Comparison of ENCODE assay signal across 19 cellular contexts in the genomic region with DNA sequence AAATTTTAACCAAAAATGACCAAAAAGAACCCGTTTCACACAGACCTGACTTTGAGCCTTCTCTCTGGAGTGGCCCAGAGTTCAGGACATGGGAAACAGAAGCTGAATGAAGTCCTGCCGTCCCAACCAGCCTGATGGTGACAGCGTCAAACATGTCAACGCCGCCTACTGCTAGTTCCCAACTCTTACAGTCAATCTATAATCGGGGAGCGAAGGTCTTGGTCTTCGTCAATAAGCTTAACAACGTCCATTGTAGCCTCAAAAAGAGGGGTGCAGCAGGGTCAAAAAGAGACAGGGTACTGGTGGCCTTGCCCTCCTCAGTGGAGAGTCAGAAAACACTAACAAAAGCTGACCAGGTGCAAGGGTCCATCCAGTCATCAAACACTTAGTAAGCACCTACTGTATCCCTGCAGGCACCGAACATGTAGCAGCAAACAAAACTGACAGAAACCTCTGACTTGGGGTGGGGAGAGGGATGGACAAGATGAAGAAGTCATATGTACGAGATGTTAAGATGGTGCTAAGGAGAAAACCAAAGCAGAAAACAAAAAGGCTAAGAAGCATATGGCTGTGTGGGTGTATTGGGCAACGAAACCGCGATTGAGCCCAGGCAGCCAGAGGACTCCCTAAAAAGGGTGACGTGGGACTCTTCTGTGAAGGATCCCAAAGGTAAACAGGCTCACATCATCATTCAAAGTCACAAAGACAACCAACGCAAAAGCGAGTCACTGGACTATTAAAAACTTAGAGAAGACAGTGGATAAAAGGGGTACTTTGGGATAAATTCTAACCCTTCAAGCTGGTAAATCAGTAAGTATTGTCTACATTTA. TPM values are rescaled to one million over a fixed set of nuclear protein-coding genes. Genes with fewer than 3 reads are reported as not detected.
DNase-seq lines count a peak whose midpoint lies in the region; ATAC-seq, FAIRE-seq and TF ChIP-seq lines count a peak whose summit lies in the region.
"Had no signal": no experiment of that assay in that cellular context is flagged by ENCODE, and none has a peak within 500 bp of the region (broad histone marks: within the 10 kb centered on the region; RNA-seq: fewer than 3 reads in every experiment).

No MANE protein-coding gene starts in this region.

- H3K27me3 ChIP-seq in CD4-positive, CD25-positive, alpha-beta regulatory T cell (ENCODE audit: control insufficient read depth, insufficient read depth, low read length), result no peaks in the 10 kb centered on the region
- H3K27me3 ChIP-seq in H9 (ENCODE audit: insufficient read depth, low read length) (no peaks in the 10 kb centered on the region), bronchial epithelial cell (ENCODE audit: control insufficient read depth, insufficient read depth, low read length) (no peaks in the 10 kb centered on the region), heart right ventricle (no peaks in the 10 kb centered on the region)
- H3K27me3 ChIP-seq: colonic mucosa, thyroid gland had no signal

- no peak overlapping the region for H2BK20ac ChIP-seq in H9 (ENCODE audit: low read depth, low read length, poor library complexity, severe bottlenecking)

- no peaks in the 10 kb centered on the region for H3K27me3 Mint-ChIP-seq in CD4-positive, CD25-positive, alpha-beta regulatory T cell
- no peaks in the 10 kb centered on the region for H3K27me3 Mint-ChIP-seq in H9 (ENCODE audit: low read depth)
- H3K27me3 Mint-ChIP-seq in naive thymus-derived CD8-positive, alpha-beta T cell, result no peaks in the 10 kb centered on the region
- H3K27me3 Mint-ChIP-seq: activated CD4-positive, alpha-beta T cell treated with anti-CD3 and anti-CD28 coated beads for 36 hours had no signal

- H2BK5ac ChIP-seq in H9 (ENCODE audit: insufficient read length, low read length), result no peak overlapping the region

- H3K27ac Mint-ChIP-seq in CD4-positive, CD25-positive, alpha-beta regulatory T cell, result peak overlapping the region in 2 of 3 donors; percentile 19 to 77
- H3K27ac Mint-ChIP-seq in H9, result peak overlapping the region in 2 of 3 experiments; percentile 67 to 80; a peak in 4 of 7 replicates
- peak overlapping the region in 8 of 10 donors; percentile 20 to 72 (median 44) for H3K27ac Mint-ChIP-seq in naive thymus-derived CD8-positive, alpha-beta T cell
- H3K27ac Mint-ChIP-seq: activated CD4-positive, alpha-beta T cell treated with anti-CD3 and anti-CD28 coated beads for 36 hours had no signal

- no peak for TF ChIP-seq CTCF in H9 (conservative IDR thresholded peaks at IDR 0.05)
- TF ChIP-seq CTCF in bronchial epithelial cell (IDR thresholded peaks at IDR 0.05; ENCODE audit: insufficient read depth, low read length, severe bottlenecking), result no peak
- no peak for TF ChIP-seq CTCF in heart right ventricle (IDR thresholded peaks at IDR 0.05)
- no peak for TF ChIP-seq CTCF in GM10248 (IDR thresholded peaks at IDR 0.05; ENCODE audit: control extremely low read depth, extremely low read depth, low read depth, missing control alignments)

- no peak overlapping the region for H3K4ac ChIP-seq in H9 (ENCODE audit: low read depth, low read length)

- CTCF ChIA-PET in GM10248 (lab: Yijun Ruan, JAX), result interaction anchor here (0.7 to 2.2 kb wide), 3 partner anchors 32 to 49 kb away, joined by 3 to 11 read pairs (median 4); no protein-coding TSS in a partner anchor

- no peak overlapping the region for H3K4me3 ChIP-seq in CD4-positive, CD25-positive, alpha-beta regulatory T cell (ENCODE audit: low read depth, low read length)
- H3K4me3 ChIP-seq in bronchial epithelial cell (ENCODE audit: low read depth, low read length), result no peak overlapping the region
- H3K4me3 ChIP-seq in heart right ventricle, result no peak overlapping the region
- H3K4me3 ChIP-seq: colonic mucosa, PC-9, thyroid gland had no signal

- peaks cover 2% of the 10 kb centered on the region for H3K79me1 ChIP-seq in H9 (ENCODE audit: insufficient read depth, low read depth, low read length, poor library complexity, severe bottlenecking)

- no peaks in the 10 kb centered on the region for H3K23me2 ChIP-seq in H9 (ENCODE audit: insufficient read length, low read depth, low read length, poor library complexity, severe bottlenecking)

- H3K56ac ChIP-seq in H9 (ENCODE audit: insufficient read length, low read depth, low read length), result no peak overlapping the region

- H3K36me3 ChIP-seq in CD4-positive, CD25-positive, alpha-beta regulatory T cell (ENCODE audit: control insufficient read depth, insufficient read depth, low read length), result peaks cover 40% of the 10 kb centered on the region
- H3K36me3 ChIP-seq in bronchial epithelial cell (ENCODE audit: control insufficient read depth, insufficient read depth, low read length) (peaks cover 9% of the 10 kb centered on the region), heart right ventricle (peaks cover 0 to 73% (median 19%) of the 10 kb centered on the region in 9 donors)
- H3K36me3 ChIP-seq: colonic mucosa had no signal

- no peak overlapping the region for H3K23ac ChIP-seq in H9 (ENCODE audit: insufficient read length, low read depth, low read length)

- no peak overlapping the region for H3K27ac ChIP-seq in CD4-positive, CD25-positive, alpha-beta regulatory T cell (ENCODE audit: insufficient read depth, low read length, poor library complexity, severe bottlenecking)
- H3K27ac ChIP-seq in H9 (ENCODE audit: insufficient read length, low read depth, low read length) (no peak overlapping the region), heart right ventricle (no peak overlapping the region)
- H3K27ac ChIP-seq: colonic mucosa, PC-9, thyroid gland had no signal

- no peak for ATAC-seq in CD4-positive, CD25-positive, alpha-beta regulatory T cell (ENCODE audit: low read depth in 2 of 2)
- no peak for ATAC-seq in naive thymus-derived CD8-positive, alpha-beta T cell
- ATAC-seq in heart right ventricle, result no peak
- no peak for ATAC-seq in HG03457 (IDR thresholded peaks at IDR 0.05; ENCODE audit: unreplicated experiment)
- ATAC-seq: activated CD4-positive, alpha-beta T cell treated with anti-CD3 and anti-CD28 coated beads for 36 hours; left cardiac atrium had no signal

- no peak overlapping the region for H3K4me3 Mint-ChIP-seq in CD4-positive, CD25-positive, alpha-beta regulatory T cell
- no peak overlapping the region; a peak in 1 of 5 replicates for H3K4me3 Mint-ChIP-seq in H9
- H3K4me3 Mint-ChIP-seq in naive thymus-derived CD8-positive, alpha-beta T cell, result no peak overlapping the region
- H3K4me3 Mint-ChIP-seq: activated CD4-positive, alpha-beta T cell treated with anti-CD3 and anti-CD28 coated beads for 36 hours had no signal

- WGBS in H9 (ENCODE audit: extremely low coverage, insufficient read length, low lambda C conversion rate), result no CpG with 5 or more reads among the region's 17 CpGs
- WGBS in heart right ventricle, 2 donors, result 91% methylated on average over 17 of the region's 17 CpGs

- peaks cover 0 to 26% (median 6%) of the 10 kb centered on the region in 4 donors for H3K4me1 Mint-ChIP-seq in CD4-positive, CD25-positive, alpha-beta regulatory T cell
- H3K4me1 Mint-ChIP-seq in H9, result peaks cover 28 to 32% of the 10 kb centered on the region in 2 experiments
- H3K4me1 Mint-ChIP-seq in naive thymus-derived CD8-positive, alpha-beta T cell, result peaks cover 22 to 49% (median 26%) of the 10 kb centered on the region in 4 donors

- H4K20me1 ChIP-seq in H9 (ENCODE audit: control insufficient read depth, insufficient read depth, insufficient read length), result no peaks in the 10 kb centered on the region

- no peak for DNase-seq in CD4-positive, CD25-positive, alpha-beta regulatory T cell
- no peak for DNase-seq in H9
- DNase-seq in bronchial epithelial cell (ENCODE audit: low read depth), result no peak
- DNase-seq in naive thymus-derived CD8-positive, alpha-beta T cell, result no peak
- DNase-seq in heart right ventricle, result no peak
- no peak for DNase-seq in NOMO-1 (lab: John Stamatoyannopoulos, UW; ENCODE audit: unreplicated experiment in 2 of 2)
- DNase-seq in GM10248 (ENCODE audit: extremely low spot score), result no peak
- DNase-seq: activated CD4-positive, alpha-beta T cell treated with anti-CD3 and anti-CD28 coated beads for 36 hours; colonic mucosa; left cardiac atrium; NCI-H1092 treated with DMSO at 0.1 percent for 48 hours; NCI-H69; PC-9; stimulated activated CD4-positive, alpha-beta T cell treated with anti-CD3 and anti-CD28 coated beads, Interleukin-2, amount 100 ng/mL, for 48 hours; thyroid gland had no signal

- peaks cover 17% of the 10 kb centered on the region for H3K36me3 Mint-ChIP-seq in CD4-positive, CD25-positive, alpha-beta regulatory T cell
- peaks cover 25 to 60% (median 51%) of the 10 kb centered on the region in 3 experiments; a peak in 6 of 7 replicates for H3K36me3 Mint-ChIP-seq in H9 (ENCODE audit: insufficient read depth in 1 of 3, low read depth in 3 of 3)
- peaks cover 0 to 75% (median 3%) of the 10 kb centered on the region in 3 donors for H3K36me3 Mint-ChIP-seq in naive thymus-derived CD8-positive, alpha-beta T cell

- FAIRE-seq in bronchial epithelial cell (lab: Jason Lieb, UNC), result peak; percentile 73
- FAIRE-seq: endothelial cell of umbilical vein, frontal cortex, GM12891 had no signal

- no peak overlapping the region for H3K4me2 ChIP-seq in H9 (ENCODE audit: insufficient read depth, insufficient read length, low read length)
- H3K4me2 ChIP-seq: PC-9 had no signal

- intact Hi-C loops in heart right ventricle (cut with DNase I), result no loop called here

- peaks cover 14% of the 10 kb centered on the region; the same call in 1 of the 2 replicates for H3K79me2 ChIP-seq in H9 (ENCODE audit: insufficient read depth, low read length)

- no peak overlapping the region for H3T11ph ChIP-seq in H9 (ENCODE audit: low read length)

- POLR2A ChIA-PET in naive thymus-derived CD8-positive, alpha-beta T cell (lab: Charles Lee), result no interaction called here
- POLR2A ChIA-PET in GM10248 (lab: Yijun Ruan, JAX), result no interaction called here

- H2BK120ac ChIP-seq in H9 (ENCODE audit: low read depth, low read length, poor library complexity, severe bottlenecking), result no peak overlapping the region

- no peaks in the 10 kb centered on the region for H3K4me1 ChIP-seq in CD4-positive, CD25-positive, alpha-beta regulatory T cell (ENCODE audit: control insufficient read depth, insufficient read depth, low read length, poor library complexity, severe bottlenecking)
- H3K4me1 ChIP-seq in H9 (ENCODE audit: insufficient read depth, low read length), result peaks cover 5% of the 10 kb centered on the region; the same call in 1 of the 2 replicates
- peaks cover 16 to 35% (median 25%) of the 10 kb centered on the region in 9 donors for H3K4me1 ChIP-seq in heart right ventricle

- no peak overlapping the region for H2AK5ac ChIP-seq in H9 (ENCODE audit: insufficient read length, low read length)

- H3K9ac ChIP-seq in H9 (ENCODE audit: extremely low read depth, insufficient read length, low read length), result no peak overlapping the region

- H3K9me3 ChIP-seq in CD4-positive, CD25-positive, alpha-beta regulatory T cell (ENCODE audit: control insufficient read depth in 2 of 2, low read length in 2 of 2), result no peaks in the 10 kb centered on the region
- H3K9me3 ChIP-seq in H9 (ENCODE audit: control insufficient read depth, low read depth, low read length) (no peaks in the 10 kb centered on the region), heart right ventricle (no peaks in the 10 kb centered on the region)
- H3K9me3 ChIP-seq: colonic mucosa, thyroid gland had no signal

- H3K9me3 Mint-ChIP-seq in CD4-positive, CD25-positive, alpha-beta regulatory T cell, result peaks cover 0 to 1% (median 0%) of the 10 kb centered on the region in 7 donors
- no peaks in the 10 kb centered on the region for H3K9me3 Mint-ChIP-seq in H9
- no peaks in the 10 kb centered on the region for H3K9me3 Mint-ChIP-seq in naive thymus-derived CD8-positive, alpha-beta T cell

- no peak overlapping the region for H4K5ac ChIP-seq in H9 (ENCODE audit: insufficient read length, low read depth, low read length)

- no peak overlapping the region for H2AFZ ChIP-seq in H9 (ENCODE audit: low read length)
- H2AFZ ChIP-seq: PC-9 had no signal

- no peak overlapping the region for H4K8ac ChIP-seq in H9 (replicated peaks; ENCODE audit: insufficient read length, low read depth, low read length)

- no peak overlapping the region for H2BK15ac ChIP-seq in H9 (ENCODE audit: low read depth, low read length)

- H2BK12ac ChIP-seq in H9 (ENCODE audit: insufficient read length, low read depth, low read length), result no peak overlapping the region

- no peak overlapping the region for H3K18ac ChIP-seq in H9 (ENCODE audit: insufficient read length, low read depth, low read length)

- H4K91ac ChIP-seq in H9 (ENCODE audit: insufficient read length, low read depth, low read length), result no peak overlapping the region

- no peak overlapping the region for H3K14ac ChIP-seq in H9 (ENCODE audit: insufficient read depth, low read length)

RNA-seq across cellular contexts. Expression of a gene that starts 12.0 kb away (rescaled TPM):
- 35.6 TPM for total RNA-seq in CD4-positive, CD25-positive, alpha-beta regulatory T cell
- polyA plus RNA-seq in CD4-positive, CD25-positive, alpha-beta regulatory T cell, result under 1 TPM; 0.45 to 0.79 (median 0.58) TPM
- total RNA-seq in H9 (2021) (54.9 and 56.9 TPM in 2 replicates), bronchial epithelial cell (2.6 and 2.9 TPM in 2 replicates), heart right ventricle (10 to 100 TPM; 27.6 to 48.3 (median 32.4) TPM)
- total RNA-seq in naive thymus-derived CD8-positive, alpha-beta T cell, result 10 to 100 TPM; 37.7 to 41.7 TPM
- polyA plus RNA-seq in naive thymus-derived CD8-positive, alpha-beta T cell, result 1 to 10 TPM in 2 of 3 donors, under 1 TPM in 1; 0.68 to 2.7 (median 1.2) TPM
- polyA plus RNA-seq in heart right ventricle, result 10 to 100 TPM; 21.4 to 28.7 TPM
